ENCODE assay signal across 8 cellular contexts in the genomic region with DNA sequence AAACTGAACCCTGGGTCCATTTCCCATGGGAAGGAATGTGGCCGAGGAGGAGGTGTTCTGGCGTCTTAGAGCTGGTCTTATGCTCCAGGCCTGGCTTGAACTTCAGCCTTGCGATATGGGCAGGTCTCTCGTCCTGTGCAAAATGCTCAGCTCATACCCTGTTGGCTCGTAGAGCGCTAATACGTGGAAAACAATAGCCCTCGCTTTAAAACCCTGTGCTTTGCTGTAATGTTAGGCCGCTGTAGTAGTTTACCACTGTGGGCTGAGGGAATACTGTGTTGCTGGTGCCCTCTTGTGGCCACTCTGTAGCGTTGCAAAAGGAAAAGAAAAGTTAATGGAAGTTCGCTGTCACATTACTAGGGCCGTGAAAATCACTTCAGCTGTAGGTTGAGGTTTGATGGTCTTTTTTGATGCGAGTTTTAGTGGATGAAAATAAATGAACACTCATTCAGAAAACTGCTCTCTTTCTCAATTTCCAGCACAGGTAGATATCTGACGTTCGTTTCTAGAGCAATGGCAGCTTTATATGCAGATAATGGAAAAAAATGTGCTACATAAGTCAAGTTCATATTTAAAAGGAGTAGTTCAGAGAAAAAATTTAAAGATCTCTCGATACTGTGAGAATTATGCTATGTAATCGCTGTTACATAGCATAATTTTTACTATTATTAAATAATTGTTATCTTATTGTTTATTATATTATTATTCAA.
DNase-seq lines count a peak whose midpoint lies in the region; ATAC-seq and TF ChIP-seq lines count a peak whose summit lies in the region.

No MANE protein-coding gene starts in this region.

- no peak overlapping the region for H3K27ac Mint-ChIP-seq in neural progenitor cell

- H3K36me3 ChIP-seq in NT2/D1 (ENCODE audit: insufficient read depth, insufficient read length, low read length) (no peaks in the 10 kb centered on the region), fibroblast of lung (ENCODE audit: control insufficient read depth, insufficient read depth, low read length) (no peaks in the 10 kb centered on the region), neural progenitor cell (no peaks in the 10 kb centered on the region), tibial nerve (peaks cover 0 to 2% (median 0%) of the 10 kb centered on the region in 3 donors)

- peak; percentile 77 for ATAC-seq in GM21367 (IDR thresholded peaks at IDR 0.05; ENCODE audit: unreplicated experiment)

- no peaks in the 10 kb centered on the region for H3K36me3 Mint-ChIP-seq in neural progenitor cell

- H3K79me2 ChIP-seq in fibroblast of lung (ENCODE audit: control insufficient read depth, insufficient read depth, low read length) (no peaks in the 10 kb centered on the region), neural progenitor cell (ENCODE audit: low read depth) (no peaks in the 10 kb centered on the region)

- TF ChIP-seq POLR2A in tibial nerve (IDR thresholded peaks at IDR 0.05): no peak

- no peaks in the 10 kb centered on the region for H3K4me1 ChIP-seq in NT2/D1 (ENCODE audit: insufficient read depth, insufficient read length)
- no peaks in the 10 kb centered on the region for H3K4me1 ChIP-seq in fibroblast of lung (ENCODE audit: control insufficient read depth, extremely low read depth, insufficient read depth, low read length)
- H3K4me1 ChIP-seq in neural progenitor cell: no peaks in the 10 kb centered on the region
- peaks cover 0 to 8% (median 0%) of the 10 kb centered on the region in 4 donors for H3K4me1 ChIP-seq in tibial nerve

- H3K9me3 ChIP-seq in NT2/D1 (ENCODE audit: insufficient read depth, low read length): no peaks in the 10 kb centered on the region
- H3K9me3 ChIP-seq in fibroblast of lung (ENCODE audit: control insufficient read depth, insufficient read depth, low read depth, low read length): no peaks in the 10 kb centered on the region
- no peaks in the 10 kb centered on the region for H3K9me3 ChIP-seq in neural progenitor cell (ENCODE audit: low read depth)
- no peaks in the 10 kb centered on the region for H3K9me3 ChIP-seq in tibial nerve

- 23% methylated on average over 17 of the region's 17 CpGs for WGBS in tibial nerve, 2 donors

- no peak overlapping the region for H3K27ac ChIP-seq in fibroblast of lung (ENCODE audit: insufficient read depth, low read length)
- H3K27ac ChIP-seq in neural progenitor cell: no peak overlapping the region
- H3K27ac ChIP-seq in tibial nerve: peak overlapping the region in 1 of 4 donors; percentile 47

- no peak overlapping the region for H3K4me3 ChIP-seq in NT2/D1 (ENCODE audit: insufficient read length, low read depth)
- H3K4me3 ChIP-seq in fibroblast of lung (replicated peaks in 1 of 4; ENCODE audit: control extremely low read depth in 1 of 4, insufficient read depth in 1 of 4, low read depth in 3 of 4, low read length in 4 of 4): no peak overlapping the region
- H3K4me3 ChIP-seq in neural progenitor cell: no peak overlapping the region
- H3K4me3 ChIP-seq in tibial nerve: no peak overlapping the region

- TF ChIP-seq CTCF in fibroblast of lung (conservative IDR thresholded peaks at IDR 0.05 in 1 of 2, IDR thresholded peaks at IDR 0.05 in 1 of 2; ENCODE audit: low read depth in 1 of 2, low read length in 2 of 2) (peak; percentile 95 to 96), neural progenitor cell (IDR thresholded peaks at IDR 0.05) (peak; percentile 98), tibial nerve (IDR thresholded peaks at IDR 0.05) (peak; percentile 84 to 93 (median 87))

- H2AFZ ChIP-seq in fibroblast of lung (ENCODE audit: low read length) (peak overlapping the region; percentile 85), neural progenitor cell (replicated peaks) (peak overlapping the region; percentile 95)

- H3F3A ChIP-seq in neural progenitor cell (ENCODE audit: low read depth): no peaks in the 10 kb centered on the region

- peaks cover 8% of the 10 kb centered on the region for H3K27me3 Mint-ChIP-seq in neural progenitor cell (ENCODE audit: insufficient read depth, low read depth)

- peak; percentile 87 for DNase-seq in DMS114 treated with DMSO at 0.1 percent for 48 hours (lab: John Stamatoyannopoulos, UW; ENCODE audit: unreplicated experiment)
- DNase-seq in HPDE6-E6E7 (ENCODE audit: extremely low spot score): peak; percentile 57
- peak; percentile 44 for DNase-seq in NT2/D1 (ENCODE audit: low read depth, low spot score)
- peak; percentile 44 for DNase-seq in activated T-cell treated with anti-CD3 and anti-CD28 coated beads for 24 hours (ENCODE audit: low read depth)
- peak; percentile 32 to 71 for DNase-seq in fibroblast of lung (ENCODE audit: low read depth in 2 of 2)
- peak; percentile 70 for DNase-seq in neural progenitor cell (ENCODE audit: low spot score)
- peak in 1 of 2 donors; percentile 17 for DNase-seq in tibial nerve (ENCODE audit: low spot score in 2 of 2)

- H3K9me3 Mint-ChIP-seq in neural progenitor cell: no peaks in the 10 kb centered on the region

- peak overlapping the region; percentile 13 for H3K4me2 ChIP-seq in fibroblast of lung (ENCODE audit: extremely low read depth, insufficient read depth, low read length)
- no peak overlapping the region for H3K4me2 ChIP-seq in neural progenitor cell

- H3K27me3 ChIP-seq in NT2/D1 (ENCODE audit: insufficient read depth, insufficient read length) (no peaks in the 10 kb centered on the region), fibroblast of lung (ENCODE audit: control insufficient read depth, insufficient read depth, low read length) (no peaks in the 10 kb centered on the region), neural progenitor cell (no peaks in the 10 kb centered on the region), tibial nerve (no peaks in the 10 kb centered on the region)

- H4K20me1 ChIP-seq in fibroblast of lung (ENCODE audit: control insufficient read depth, extremely low read depth, insufficient read depth, low read length) (no peaks in the 10 kb centered on the region), neural progenitor cell (ENCODE audit: low read depth) (no peaks in the 10 kb centered on the region)

- H3K4me1 Mint-ChIP-seq in neural progenitor cell: peaks cover 5% of the 10 kb centered on the region

- H3K9ac ChIP-seq in NT2/D1 (ENCODE audit: insufficient read length, low read depth) (no peak overlapping the region), fibroblast of lung (ENCODE audit: insufficient read depth, low read length) (no peak overlapping the region), neural progenitor cell (no peak overlapping the region)

- H3K4me3 Mint-ChIP-seq in neural progenitor cell: no peak overlapping the region

- TF ChIP-seq EP300 in tibial nerve (IDR thresholded peaks at IDR 0.05): no peak
